ENCODE assay signal across 8 cellular contexts in the genomic region with DNA sequence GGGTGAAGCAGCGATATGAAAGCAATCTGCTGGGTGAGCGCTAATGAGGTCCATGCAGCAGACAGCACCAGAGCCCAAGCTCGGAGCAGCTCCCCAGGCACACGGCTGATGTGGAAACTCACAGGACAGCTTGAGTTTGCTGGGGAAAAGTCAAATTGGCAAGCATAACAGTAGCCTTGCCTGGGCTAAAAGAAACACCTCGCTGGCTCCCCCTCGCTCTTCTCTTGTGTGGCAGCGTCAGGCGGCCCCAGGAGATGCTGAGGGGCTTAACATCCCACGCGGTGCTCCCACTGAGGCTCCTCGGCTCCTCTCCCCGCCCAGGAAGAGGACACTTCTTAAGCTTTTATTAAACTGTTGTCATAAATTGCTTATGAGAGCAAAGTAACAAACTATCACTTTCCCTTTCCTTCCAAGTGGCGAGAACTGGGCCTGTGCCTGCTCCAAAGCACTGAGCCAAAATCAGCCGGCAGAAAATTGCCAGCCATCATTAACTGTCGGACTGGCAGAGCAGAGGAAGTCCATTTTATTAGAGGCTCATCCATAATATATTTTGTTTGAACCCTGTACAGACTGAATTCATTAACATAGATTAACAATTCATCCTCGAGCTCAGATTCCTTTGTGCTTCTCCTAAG.
A peak's percentile ranks its signal among the peaks of the same experiment; 100 is the strongest.
DNase-seq lines count a peak whose midpoint lies in the region; ATAC-seq lines count a peak whose summit lies in the region.

No MANE protein-coding gene starts in this region.

- DNase-seq in GM23248 (peak; percentile 86), caudate nucleus (lab: John Stamatoyannopoulos, UW) (peak in 20 of 61 donors; percentile 4 to 68 (median 26)), iPS-NIHi11 (ENCODE audit: low spot score) (peak; percentile 13), DMS79 (lab: John Stamatoyannopoulos, UW) (no peak), NOMO-1 (lab: John Stamatoyannopoulos, UW; ENCODE audit: unreplicated experiment in 2 of 2) (no peak)

- H3K9ac ChIP-seq in GM23248 = peak overlapping the region; percentile 83

- in situ Hi-C loops in GM23248 (cut with MboI) = no loop called here

- peak overlapping the region; percentile 88 for H3K27ac ChIP-seq in GM23248
- H3K27ac ChIP-seq in caudate nucleus (ENCODE audit: low read depth, low read length) = peak overlapping the region; percentile 39
- H3K27ac ChIP-seq in skin epidermis = peak overlapping the region in 14 of 21 experiments; percentile 6 to 79 (median 49)

- peaks cover 27% of the 10 kb centered on the region for H3F3A ChIP-seq in GM23248 (ENCODE audit: insufficient read depth)

- 4% methylated on average over 16 of the region's 16 CpGs for WGBS in GM23248 (ENCODE audit: low coverage in 1 of 2, low lambda C conversion rate in 2 of 2, missing lambda C conversion rate in 2 of 2), 2 experiments

- no peaks in the 10 kb centered on the region for H3K9me2 ChIP-seq in GM23248 (ENCODE audit: insufficient read depth)

- no peak for ATAC-seq in GM19463 (IDR thresholded peaks at IDR 0.05; ENCODE audit: unreplicated experiment)
- no peak for ATAC-seq in HG02642 (IDR thresholded peaks at IDR 0.05; ENCODE audit: poor library complexity, unreplicated experiment)

- H3K27me3 ChIP-seq in GM23248 (replicated peaks; ENCODE audit: insufficient read depth) = no peaks in the 10 kb centered on the region

- no peaks in the 10 kb centered on the region for H4K20me1 ChIP-seq in GM23248 (ENCODE audit: insufficient read depth)

- H3K9me3 ChIP-seq in GM23248 (ENCODE audit: low read depth) = no peaks in the 10 kb centered on the region

- no peaks in the 10 kb centered on the region for H3K36me3 ChIP-seq in GM23248 (ENCODE audit: low read depth)

- H3K4me1 ChIP-seq in GM23248 (ENCODE audit: insufficient read depth) = peaks cover 10% of the 10 kb centered on the region

- H3K4me2 ChIP-seq in GM23248 (ENCODE audit: unreplicated experiment) = peak overlapping the region; percentile 100

- H2AFZ ChIP-seq in GM23248 = peak overlapping the region; percentile 90

- peaks cover 100% of the 10 kb centered on the region for H3K79me2 ChIP-seq in GM23248 (ENCODE audit: insufficient read depth)

- peak overlapping the region; percentile 80 for H3K4me3 ChIP-seq in GM23248
- peak overlapping the region in 4 of 7 experiments; percentile 14 to 40 (median 18) for H3K4me3 ChIP-seq in skin epidermis

Comparison
In these comparisons a context has a peak if more than half of its experiments do, and no peak if none do; other contexts are left out.
1. DNase-seq: peak in GM23248 (single experiment) and iPS-NIHi11 (single experiment); none in DMS79 (single experiment) and NOMO-1 (0 of 2).
2. Peak in every context shown above with its lines, with median percentiles within 50 percentile points of each other: H3K27ac ChIP-seq.